8 cellular contexts compared by ENCODE assay signal in the genomic region with DNA sequence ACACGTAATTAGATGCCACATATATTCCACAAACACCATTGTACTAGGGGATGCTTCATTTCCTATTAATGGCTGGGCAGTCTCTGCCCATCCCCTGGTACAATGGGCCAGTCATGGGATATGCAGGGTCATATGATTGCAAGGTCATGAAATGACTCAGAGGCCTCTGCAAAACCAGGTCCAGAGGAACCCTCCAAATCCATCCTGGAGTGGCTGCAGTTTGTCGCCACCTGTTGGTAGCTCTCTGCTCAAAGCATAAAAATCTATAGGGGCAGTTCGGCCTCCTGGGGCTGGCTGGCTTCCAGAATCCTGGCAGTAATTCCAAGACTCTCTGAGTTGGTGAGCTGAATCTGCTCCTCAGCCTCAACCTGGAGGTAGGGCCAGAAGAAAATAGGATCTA. TPM values are rescaled to one million over a fixed set of nuclear protein-coding genes. Genes with fewer than 3 reads are reported as not detected.
DNase-seq lines count a peak whose midpoint lies in the region; ATAC-seq, FAIRE-seq and TF ChIP-seq lines count a peak whose summit lies in the region.

No MANE protein-coding gene starts in this region.

- H3K9me3 ChIP-seq in HepG2 (ENCODE audit: low read length) (no peaks in the 10 kb centered on the region), tibial nerve (no peaks in the 10 kb centered on the region)

- intact Hi-C loops in HepG2 (cut with micrococcal nuclease; ENCODE audit: unreplicated experiment): loop anchor here (1.0 to 2.0 kb wide), 2 partner anchors 23 to 38 kb away; a partner anchor contains a TSS

- BruUV-seq in HepG2 (replicated peaks; lab: Mats Ljungman, UMichigan): no TSS peak

- FAIRE-seq in HepG2 (lab: Jason Lieb, UNC): no peak

- H3K79me2 ChIP-seq in HepG2 (ENCODE audit: insufficient read depth, low read length): no peaks in the 10 kb centered on the region

- H3K4me1 ChIP-seq in HepG2 (ENCODE audit: insufficient read depth, low read length): no peaks in the 10 kb centered on the region
- no peaks in the 10 kb centered on the region for H3K4me1 ChIP-seq in tibial nerve

- 0 out of 2 replicates have a peak, but pooled peaks have one; percentile 23 for TF ChIP-seq RAD21 in HepG2 (CRISPR knock-in tag; IDR thresholded peaks at IDR 0.05)

- H3K4me3 ChIP-seq in HepG2 (replicated peaks in 1 of 3; ENCODE audit: insufficient read depth in 1 of 3, low read depth in 2 of 3, low read length in 3 of 3): no peak overlapping the region
- H3K4me3 ChIP-seq in tibial nerve: no peak overlapping the region

- H3K36me3 ChIP-seq in HepG2 (replicated peaks in 1 of 2; ENCODE audit: control insufficient read depth in 1 of 2, insufficient read depth in 2 of 2, low read length in 2 of 2): no peaks in the 10 kb centered on the region
- H3K36me3 ChIP-seq in tibial nerve: no peaks in the 10 kb centered on the region

- H4K20me1 ChIP-seq in HepG2 (ENCODE audit: insufficient read depth, low read length): no peaks in the 10 kb centered on the region

- peak; percentile 39 for TF ChIP-seq CTCF in HepG2 (CRISPR knock-in tag; IDR thresholded peaks at IDR 0.05)
- TF ChIP-seq CTCF in tibial nerve (IDR thresholded peaks at IDR 0.05): no peak

- H3K27me3 ChIP-seq in HepG2 (ENCODE audit: control insufficient read depth in 1 of 2, insufficient read depth in 2 of 2, low read length in 2 of 2): no peaks in the 10 kb centered on the region
- H3K27me3 ChIP-seq in tibial nerve: no peaks in the 10 kb centered on the region

- WGBS in HepG2 (ENCODE audit: low lambda C conversion rate): 100% methylated on average over 1 of the region's 3 CpGs
- WGBS in tibial nerve, 2 donors: 83 to 96% methylated on average over 3 of the region's 3 CpGs

- POLR2A ChIA-PET in HepG2 (lab: Yijun Ruan, JAX): no interaction called here

- TF ChIP-seq EP300 in HepG2 (IDR thresholded peaks at IDR 0.05; ENCODE audit: low read depth in 2 of 2, low read length in 2 of 2): no peak
- TF ChIP-seq EP300 in HepG2 (CRISPR knock-in tag; IDR thresholded peaks at IDR 0.05; ENCODE audit: borderline replicate concordance): no peak
- no peak for TF ChIP-seq EP300 in tibial nerve (IDR thresholded peaks at IDR 0.05)

- no peak overlapping the region for H2AFZ ChIP-seq in HepG2 (ENCODE audit: low read length)

- TF ChIP-seq POLR2A in HepG2 (IDR thresholded peaks at IDR 0.05; ENCODE audit: insufficient read depth in 1 of 2, low read depth in 2 of 2, low read length in 2 of 2) (no peak), tibial nerve (IDR thresholded peaks at IDR 0.05) (no peak)

- H3K27ac ChIP-seq in HepG2 (ENCODE audit: extremely low read length, insufficient read depth, low read length) (no peak overlapping the region), tibial nerve (no peak overlapping the region)

- ATAC-seq in HepG2 (no peak), HG02642 (IDR thresholded peaks at IDR 0.05; ENCODE audit: poor library complexity, unreplicated experiment) (no peak), GM19395 (IDR thresholded peaks at IDR 0.05; ENCODE audit: unreplicated experiment) (no peak)

- H3K4me2 ChIP-seq in HepG2 (ENCODE audit: low read depth, low read length): no peak overlapping the region

- in situ Hi-C loops in HepG2 (cut with HindIII; ENCODE audit: extremely low pct_ligation_motif_present, low pct_unique_long_range_greater_than_20kb): no loop called here

- no peak overlapping the region for H3K9ac ChIP-seq in HepG2 (ENCODE audit: insufficient read depth, low read depth, low read length)

- DNase-seq in D341Med (ENCODE audit: low spot score) (peak; percentile 30), M059J (ENCODE audit: low read depth) (peak; percentile 7), activated T-helper 1 cell treated with Interleukin-2 at 50 U/mL for 16 hours (ENCODE audit: low read depth) (peak; percentile 6), HepG2 (ENCODE audit: low spot score) (peak; percentile 29), tibial nerve (ENCODE audit: low spot score in 2 of 2) (no peak), C1 segment of cervical spinal cord (lab: John Stamatoyannopoulos, UW) (no peak)

- CTCF ChIA-PET in HepG2 (lab: Yijun Ruan, JAX; ENCODE audit: low intra/inter-chr PET ratio, low total read pairs): no interaction called here

TF ChIP-seq in HepG2, 621 proteins besides CTCF, POLR2A, EP300 and RAD21 (continues in another document):
- TF ChIP-seq GATAD2A (CRISPR knock-in tag; IDR thresholded peaks at IDR 0.05) (no peak), NR2F1 (CRISPR knock-in tag; IDR thresholded peaks at IDR 0.05) (no peak), ZNF263 (CRISPR knock-in tag; IDR thresholded peaks at IDR 0.05) (no peak), CENPX (CRISPR knock-in tag; IDR thresholded peaks at IDR 0.05) (no peak)
- TF ChIP-seq, protein P1, sequence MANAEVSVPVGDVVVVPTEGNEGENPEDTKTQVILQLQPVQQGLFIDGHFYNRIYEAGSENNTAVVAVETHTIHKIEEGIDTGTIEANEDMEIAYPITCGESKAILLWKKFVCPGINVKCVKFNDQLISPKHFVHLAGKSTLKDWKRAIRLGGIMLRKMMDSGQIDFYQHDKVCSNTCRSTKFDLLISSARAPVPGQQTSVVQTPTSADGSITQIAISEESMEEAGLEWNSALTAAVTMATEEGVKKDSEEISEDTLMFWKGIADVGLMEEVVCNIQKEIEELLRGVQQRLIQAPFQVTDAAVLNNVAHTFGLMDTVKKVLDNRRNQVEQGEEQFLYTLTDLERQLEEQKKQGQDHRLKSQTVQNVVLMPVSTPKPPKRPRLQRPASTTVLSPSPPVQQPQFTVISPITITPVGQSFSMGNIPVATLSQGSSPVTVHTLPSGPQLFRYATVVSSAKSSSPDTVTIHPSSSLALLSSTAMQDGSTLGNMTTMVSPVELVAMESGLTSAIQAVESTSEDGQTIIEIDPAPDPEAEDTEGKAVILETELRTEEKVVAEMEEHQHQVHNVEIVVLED (CRISPR knock-in tag; IDR thresholded peaks at IDR 0.05; ENCODE audit: borderline replicate concordance): no peak

RNA-seq across cellular contexts. Expression of a gene that starts 22.9 kb away (rescaled TPM):
- 10.3 and 11.7 TPM in 2 replicates for total RNA-seq in M059J (2014; rRNA removed; shearing (Covaris generic))
- total RNA-seq in HepG2 (2016; rRNA removed; fragmentation: Illumina TruSeq; extraction: Trizol): 7.5 and 16.3 TPM in 2 replicates
- total RNA-seq in HepG2 (2016; cell fraction: cytosol; rRNA removed; fragmentation: Illumina TruSeq; extraction: Trizol; ENCODE audit: low read depth): 1.9 and 2.0 TPM in 2 replicates
- total RNA-seq in HepG2 (2016; cell fraction: insoluble cytoplasmic fraction; rRNA removed; fragmentation: Illumina TruSeq; extraction: Trizol): 7.1 and 17.4 TPM in 2 replicates
- 8.8 and 9.0 TPM in 2 replicates for total RNA-seq in HepG2 (2016; cell fraction: membrane; rRNA removed; fragmentation: Illumina TruSeq; extraction: Trizol)
- 7.7 and 8.1 TPM in 2 replicates for total RNA-seq in HepG2 (2016; cell fraction: nucleus; rRNA removed; fragmentation: Illumina TruSeq; extraction: Trizol)
- polyA plus RNA-seq in HepG2 (2011; rRNA removed): 17.7 and 23.5 TPM in 2 replicates
- 17.5 and 21.4 TPM in 2 replicates for polyA plus RNA-seq in HepG2 (2011; cell fraction: cytosol; rRNA removed)
- 5.4 and 6.3 TPM in 2 replicates for polyA plus RNA-seq in HepG2 (2011; cell fraction: nucleus; rRNA removed)
- polyA plus RNA-seq in HepG2 (2012): 17.4 and 19.4 TPM in 2 replicates
- 3.0 and 3.9 TPM in 2 replicates for polyA plus RNA-seq in HepG2 (2016; cell fraction: cytosol; fragmentation: Illumina TruSeq; extraction: Trizol; ENCODE audit: low read depth)
- 32.6 and 35.0 TPM in 2 replicates for polyA plus RNA-seq in HepG2 (2016; cell fraction: insoluble cytoplasmic fraction; fragmentation: Illumina TruSeq; extraction: Trizol; ENCODE audit: low read depth)
- polyA plus RNA-seq in HepG2 (2016; cell fraction: membrane; fragmentation: Illumina TruSeq; extraction: Trizol; ENCODE audit: low read depth): 10.4 and 10.6 TPM in 2 replicates
- 11.5 and 12.1 TPM in 2 replicates for polyA plus RNA-seq in HepG2 (2016; cell fraction: nucleus; fragmentation: Illumina TruSeq; extraction: Trizol; ENCODE audit: insufficient read depth, low read depth)
- 18.1 and 31.8 TPM in 2 replicates for polyA minus RNA-seq in HepG2 (2011; rRNA and poly(A)+ RNA removed; ENCODE audit: low replicate concordance)
- 10.1 and 12.8 TPM in 2 replicates for polyA minus RNA-seq in HepG2 (2011; cell fraction: cytosol; rRNA and poly(A)+ RNA removed)
- 14.5 and 17.7 TPM in 2 replicates for polyA minus RNA-seq in HepG2 (2011; cell fraction: nucleus; rRNA and poly(A)+ RNA removed)
- total RNA-seq in tibial nerve: 10 to 100 TPM; 11.9 to 29.2 (median 14.1) TPM

RNA-seq across cellular contexts. Expression of a gene that starts 23.4 kb away (rescaled TPM):
- total RNA-seq in M059J (2014; rRNA removed; shearing (Covaris generic)): 3.2 and 5.0 TPM in 2 replicates
- total RNA-seq in HepG2 (2016; rRNA removed; fragmentation: Illumina TruSeq; extraction: Trizol) (1.5 and 2.0 TPM in 2 replicates), tibial nerve (1 to 10 TPM; 6.9 to 9.6 (median 8.7) TPM)
- total RNA-seq in HepG2 (2016; cell fraction: cytosol; rRNA removed; fragmentation: Illumina TruSeq; extraction: Trizol; ENCODE audit: low read depth): 0.40 and 0.53 TPM in 2 replicates
- 1.6 and 2.1 TPM in 2 replicates for total RNA-seq in HepG2 (2016; cell fraction: insoluble cytoplasmic fraction; rRNA removed; fragmentation: Illumina TruSeq; extraction: Trizol)
- 1.9 TPM in 2 replicates for total RNA-seq in HepG2 (2016; cell fraction: membrane; rRNA removed; fragmentation: Illumina TruSeq; extraction: Trizol)
- 1.4 and 1.7 TPM in 2 replicates for total RNA-seq in HepG2 (2016; cell fraction: nucleus; rRNA removed; fragmentation: Illumina TruSeq; extraction: Trizol)
- 0.87 and 0.88 TPM in 2 replicates for polyA plus RNA-seq in HepG2 (2011; rRNA removed)
- polyA plus RNA-seq in HepG2 (2011; cell fraction: cytosol; rRNA removed): 0.60 and 0.95 TPM in 2 replicates
- polyA plus RNA-seq in HepG2 (2011; cell fraction: nucleus; rRNA removed): 0.32 and 0.54 TPM in 2 replicates
- 1.0 and 1.2 TPM in 2 replicates for polyA plus RNA-seq in HepG2 (2012)
- polyA plus RNA-seq in HepG2 (2016; cell fraction: cytosol; fragmentation: Illumina TruSeq; extraction: Trizol; ENCODE audit: low read depth): 0.45 and 0.62 TPM in 2 replicates
- 2.5 TPM in 2 replicates for polyA plus RNA-seq in HepG2 (2016; cell fraction: insoluble cytoplasmic fraction; fragmentation: Illumina TruSeq; extraction: Trizol; ENCODE audit: low read depth)
- polyA plus RNA-seq in HepG2 (2016; cell fraction: membrane; fragmentation: Illumina TruSeq; extraction: Trizol; ENCODE audit: low read depth): 1.7 and 2.0 TPM in 2 replicates
- 1.5 and 1.7 TPM in 2 replicates for polyA plus RNA-seq in HepG2 (2016; cell fraction: nucleus; fragmentation: Illumina TruSeq; extraction: Trizol; ENCODE audit: insufficient read depth, low read depth)
- polyA minus RNA-seq in HepG2 (2011; rRNA and poly(A)+ RNA removed; ENCODE audit: low replicate concordance): 2.4 and 36.0 TPM in 2 replicates
- 1.2 and 2.6 TPM in 2 replicates for polyA minus RNA-seq in HepG2 (2011; cell fraction: cytosol; rRNA and poly(A)+ RNA removed)
- 1.0 and 2.4 TPM in 2 replicates for polyA minus RNA-seq in HepG2 (2011; cell fraction: nucleus; rRNA and poly(A)+ RNA removed)

Comparison
In these comparisons a context has a peak if more than half of its experiments do, and no peak if none do; other contexts are left out.
1. DNase-seq: peak in D341Med (single experiment), M059J (single experiment), activated T-helper 1 cell treated with Interleukin-2 at 50 U/mL for 16 hours (single experiment) and HepG2 (single experiment); none in tibial nerve (0 of 2) and C1 segment of cervical spinal cord (0 of 14).